Comparison of ENCODE assay signal across 25 cellular contexts in genomic region chr11:44963948-44964347, GRCh38. TPM values are rescaled to one million over a fixed set of nuclear protein-coding genes. Genes with fewer than 3 reads are reported as not detected.
A peak's percentile ranks its signal among the peaks of the same experiment; 100 is the strongest.
DNase-seq lines count a peak whose midpoint lies in the region; ATAC-seq and TF ChIP-seq lines count a peak whose summit lies in the region.
"Had no signal": no experiment of that assay in that cellular context is flagged by ENCODE, and none has a peak within 500 bp of the region (broad histone marks: within the 10 kb centered on the region; RNA-seq: fewer than 3 reads in every experiment).

No MANE protein-coding gene starts in this region.

- H3K4me3 Mint-ChIP-seq in neural progenitor cell, result no peak overlapping the region
- no peak overlapping the region for H3K4me3 Mint-ChIP-seq in immature natural killer cell
- H3K4me3 Mint-ChIP-seq: activated CD4-positive, alpha-beta T cell treated with anti-CD3 and anti-CD28 coated beads, Interleukin-2, amount 10 ng/mL, durations not matched to agents 24 days and 14 days; activated naive CD8-positive, alpha-beta T cell; CD4-positive, alpha-beta memory T cell had no signal

- H3K36me3 Mint-ChIP-seq in neural progenitor cell, result no peaks in the 10 kb centered on the region
- no peaks in the 10 kb centered on the region for H3K36me3 Mint-ChIP-seq in immature natural killer cell
- H3K36me3 Mint-ChIP-seq: activated naive CD8-positive, alpha-beta T cell; CD4-positive, alpha-beta memory T cell had no signal

- in situ Hi-C loops in gastrocnemius medialis (cut with MboI; ENCODE audit: low sequenced_read_pairs in 4 of 4), result no loop called here

- peak overlapping the region; percentile 52 for H3K27ac Mint-ChIP-seq in neural progenitor cell
- no peak overlapping the region for H3K27ac Mint-ChIP-seq in immature natural killer cell
- H3K27ac Mint-ChIP-seq: activated CD4-positive, alpha-beta T cell treated with anti-CD3 and anti-CD28 coated beads, Interleukin-2, amount 10 ng/mL, durations not matched to agents 24 days and 14 days; activated naive CD8-positive, alpha-beta T cell had no signal

- WGBS in ectodermal cell, 2 experiments, result 88 to 90% methylated on average over 5 of the region's 5 CpGs

- H4K20me1 ChIP-seq in neural progenitor cell (ENCODE audit: low read depth), result no peaks in the 10 kb centered on the region

- peaks cover 65% of the 10 kb centered on the region for H3F3A ChIP-seq in neural progenitor cell (ENCODE audit: low read depth)

- H3K4me1 ChIP-seq in ectodermal cell (ENCODE audit: control insufficient read depth, insufficient read depth, low read length) (peaks cover 45% of the 10 kb centered on the region), neural progenitor cell (peaks cover 59% of the 10 kb centered on the region), gastrocnemius medialis (no peaks in the 10 kb centered on the region)

- no peak overlapping the region for H2AFZ ChIP-seq in neural progenitor cell (replicated peaks)

- H3K9me3 Mint-ChIP-seq in neural progenitor cell (no peaks in the 10 kb centered on the region), immature natural killer cell (no peaks in the 10 kb centered on the region)
- H3K9me3 Mint-ChIP-seq: activated CD4-positive, alpha-beta T cell treated with anti-CD3 and anti-CD28 coated beads, Interleukin-2, amount 10 ng/mL, durations not matched to agents 24 days and 14 days had no signal

- H3K27me3 ChIP-seq in ectodermal cell (ENCODE audit: control insufficient read depth, insufficient read depth, low read length, poor library complexity, severe bottlenecking), result no peaks in the 10 kb centered on the region
- H3K27me3 ChIP-seq in neural progenitor cell, result no peaks in the 10 kb centered on the region
- H3K27me3 ChIP-seq in gastrocnemius medialis, result no peaks in the 10 kb centered on the region
- H3K27me3 ChIP-seq: Peyer's patch, sigmoid colon had no signal

- H3K4me3 ChIP-seq in ectodermal cell (ENCODE audit: insufficient read depth, low read depth, low read length) (no peak overlapping the region), neural progenitor cell (no peak overlapping the region), gastrocnemius medialis (no peak overlapping the region)
- H3K4me3 ChIP-seq: A549, Peyer's patch, sigmoid colon had no signal

- no peaks in the 10 kb centered on the region for H3K36me3 ChIP-seq in ectodermal cell (ENCODE audit: control insufficient read depth, insufficient read depth, low read length)
- no peaks in the 10 kb centered on the region for H3K36me3 ChIP-seq in neural progenitor cell
- H3K36me3 ChIP-seq in gastrocnemius medialis, result no peaks in the 10 kb centered on the region
- H3K36me3 ChIP-seq: Peyer's patch, sigmoid colon had no signal

- DNase-seq in Right ventricle myocardium inferior (ENCODE audit: missing footprints) (peak; percentile 32), Right ventricle myocardium superior (no peak), neural progenitor cell (ENCODE audit: low spot score) (no peak), immature natural killer cell (no peak), NCI-H748 (lab: John Stamatoyannopoulos, UW; ENCODE audit: unreplicated experiment) (no peak), Kasumi-1 (lab: John Stamatoyannopoulos, UW) (no peak), gastrocnemius medialis (no peak)
- DNase-seq: activated CD4-positive, alpha-beta T cell treated with anti-CD3 and anti-CD28 coated beads, Interleukin-2, amount 10 ng/mL, durations not matched to agents 24 days and 14 days; activated CD8-positive, alpha-beta memory T cell treated with anti-CD3 and anti-CD28 coated beads for 24 hours; AML-193; aorta; CD4-positive, alpha-beta memory T cell; effector CD4-positive, alpha-beta T cell; GOT3; mesenchymal stem cell; NCI-H1105; Peyer's patch; SIG-M5; sigmoid colon; stimulated activated CD4-positive, alpha-beta T cell treated with anti-CD3 and anti-CD28 coated beads, Interleukin-4, amount 100 ng/mL, for 1 hour had no signal

- H3K27me3 Mint-ChIP-seq in neural progenitor cell (ENCODE audit: insufficient read depth, low read depth) (peaks cover 18% of the 10 kb centered on the region), immature natural killer cell (ENCODE audit: low read depth in 3 of 3) (peaks cover 0 to 2% (median 0%) of the 10 kb centered on the region in 3 donors)
- H3K27me3 Mint-ChIP-seq: activated naive CD8-positive, alpha-beta T cell; CD4-positive, alpha-beta memory T cell had no signal

- no peak overlapping the region for H3K9ac ChIP-seq in neural progenitor cell

- H3K4me2 ChIP-seq in neural progenitor cell, result peak overlapping the region; percentile 49
- H3K4me2 ChIP-seq: A549 had no signal

- no peak for ATAC-seq in Right ventricle myocardium inferior
- no peak for ATAC-seq in Right ventricle myocardium superior (ENCODE audit: poor library complexity)
- no peak for ATAC-seq in gastrocnemius medialis
- ATAC-seq: A549, left lobe of liver had no signal

- TF ChIP-seq POLR2A in gastrocnemius medialis (IDR thresholded peaks at IDR 0.05), result no peak

- H3K9me3 ChIP-seq in ectodermal cell (ENCODE audit: control insufficient read depth, low read length), result no peaks in the 10 kb centered on the region
- no peaks in the 10 kb centered on the region for H3K9me3 ChIP-seq in neural progenitor cell (ENCODE audit: low read depth)
- no peaks in the 10 kb centered on the region for H3K9me3 ChIP-seq in gastrocnemius medialis
- H3K9me3 ChIP-seq: A549, Peyer's patch, sigmoid colon had no signal

- H3K79me2 ChIP-seq in neural progenitor cell (ENCODE audit: low read depth), result no peaks in the 10 kb centered on the region

- H3K4me1 Mint-ChIP-seq in neural progenitor cell, result peaks cover 44% of the 10 kb centered on the region
- H3K4me1 Mint-ChIP-seq in immature natural killer cell, result no peaks in the 10 kb centered on the region
- H3K4me1 Mint-ChIP-seq: activated CD4-positive, alpha-beta T cell treated with anti-CD3 and anti-CD28 coated beads, Interleukin-2, amount 10 ng/mL, durations not matched to agents 24 days and 14 days; CD4-positive, alpha-beta memory T cell had no signal

- intact Hi-C loops in Right ventricle myocardium inferior (cut with DNase I) (no loop called here), Right ventricle myocardium superior (cut with DNase I) (no loop called here), gastrocnemius medialis (cut with DNase I; ENCODE audit: low total_unique reads) (no loop called here)

- TF ChIP-seq CTCF in neural progenitor cell (IDR thresholded peaks at IDR 0.05), result no peak
- no peak for TF ChIP-seq CTCF in gastrocnemius medialis (IDR thresholded peaks at IDR 0.05 in 4 of 5, conservative IDR thresholded peaks at IDR 0.05 in 1 of 5)

- H3K27ac ChIP-seq in ectodermal cell (ENCODE audit: insufficient read depth, low read depth, low read length, poor library complexity, severe bottlenecking) (peak overlapping the region; percentile 69), neural progenitor cell (peak overlapping the region; percentile 98), gastrocnemius medialis (no peak overlapping the region)
- H3K27ac ChIP-seq: A549, epithelial cell of prostate, Peyer's patch, sigmoid colon had no signal

RNA-seq across cellular contexts. Expression of gene TP53I11, which starts 13.3 kb away (rescaled TPM):
- 59.1 TPM for total RNA-seq in Right ventricle myocardium inferior
- total RNA-seq in Right ventricle myocardium superior, result 47.4 TPM
- polyA plus RNA-seq in ectodermal cell (2013, experiment 1 of 4), result 127 TPM
- 176 TPM for polyA plus RNA-seq in ectodermal cell (2013, experiment 2 of 4)
- 110 TPM for polyA plus RNA-seq in ectodermal cell (2013, experiment 3 of 4)
- polyA plus RNA-seq in ectodermal cell (2013, experiment 4 of 4), result 132 TPM
- 23.1 and 91.9 TPM in 2 replicates for total RNA-seq in neural progenitor cell (ENCODE audit: low replicate concordance)
- polyA plus RNA-seq in immature natural killer cell, result 10 to 100 TPM in 1 of 3 donors, 1 to 10 TPM in 2; 5.0 to 13.6 (median 6.4) TPM
- total RNA-seq in gastrocnemius medialis, result 10 to 100 TPM in 3 of 4 donors, 1 to 10 TPM in 1; 5.4 to 17.2 (median 12.8) TPM

Comparison
In these comparisons a context has a peak if more than half of its experiments do, and no peak if none do; other contexts are left out.
1. H3K27ac ChIP-seq: peak in ectodermal cell (single experiment) and neural progenitor cell (single experiment); none in gastrocnemius medialis (0 of 4).